In genomic region chr3:71022552-71023335, GRCh38 we compare ENCODE assay signal across 9 cellular contexts.
DNase-seq lines count a peak whose midpoint lies in the region; ATAC-seq and TF ChIP-seq lines count a peak whose summit lies in the region.
"Had no signal": no experiment of that assay in that cellular context is flagged by ENCODE, and none has a peak within 500 bp of the region (broad histone marks: within the 10 kb centered on the region; RNA-seq: fewer than 3 reads in every experiment).

No MANE protein-coding gene starts in this region.

- TF ChIP-seq CTCF in Loucy (conservative IDR thresholded peaks at IDR 0.05; ENCODE audit: low read length) (peak; percentile 58), mucosa of descending colon (IDR thresholded peaks at IDR 0.05) (no peak)

- no peaks in the 10 kb centered on the region for H3F3A ChIP-seq in Loucy (ENCODE audit: low read depth)

- no peaks in the 10 kb centered on the region for H3K9me2 ChIP-seq in Loucy (replicated peaks; ENCODE audit: low read depth, low read length)

- H3K79me2 ChIP-seq in Loucy (ENCODE audit: insufficient read depth, low read length) = peaks cover 30% of the 10 kb centered on the region

- H3K4me2 ChIP-seq in Loucy (ENCODE audit: low read depth, low read length, poor library complexity, severe bottlenecking) = no peak overlapping the region

- intact Hi-C loops in mucosa of descending colon (cut with DNase I, micrococcal nuclease) = no loop called here

- H3K36me3 ChIP-seq in Loucy (ENCODE audit: insufficient read depth, low read length) = peaks cover 15% of the 10 kb centered on the region
- H3K36me3 ChIP-seq in mucosa of descending colon (ENCODE audit: low read depth) = no peaks in the 10 kb centered on the region

- ATAC-seq in mucosa of descending colon (peak; percentile 63), HG03025 (IDR thresholded peaks at IDR 0.05; ENCODE audit: low FRiP score, unreplicated experiment) (no peak)

- no peak overlapping the region for H3K9ac ChIP-seq in Loucy (ENCODE audit: low read depth, low read length, poor library complexity, severe bottlenecking)

- peak overlapping the region; percentile 30 for H3K27ac ChIP-seq in cingulate gyrus (ENCODE audit: low read depth, low read length)

- no peaks in the 10 kb centered on the region for H4K20me1 ChIP-seq in Loucy (ENCODE audit: insufficient read depth, low read length, poor library complexity, severe bottlenecking)

- H3K4me1 ChIP-seq in Loucy (ENCODE audit: insufficient read depth, low read length, poor library complexity, severe bottlenecking) (peaks cover 3% of the 10 kb centered on the region), mucosa of descending colon (ENCODE audit: low read depth) (peaks cover 19% of the 10 kb centered on the region)

- DNase-seq in COLO829 (ENCODE audit: low spot score) = peak; percentile 48
- DNase-seq in mucosa of descending colon = no peak
- DNase-seq in stimulated activated CD8-positive, alpha-beta memory T cell treated with anti-CD3 and anti-CD28 coated beads, Interleukin-4, amount 100 ng/mL, for 48 hours = no peak
- DNase-seq in activated CD4-positive, CD25-positive, alpha-beta regulatory T cell treated with anti-CD3 and anti-CD28 coated beads, Interleukin-2, amount 50 U/mL, for 72 hours = no peak
- no peak for DNase-seq in NCI-H146 treated with DMSO at 0.1 percent for 48 hours (lab: John Stamatoyannopoulos, UW; ENCODE audit: unreplicated experiment)
- DNase-seq: activated CD4-positive, alpha-beta T cell treated with anti-CD3 and anti-CD28 coated beads, Interleukin-2, amount 50 U/mL, for 1 hour had no signal

- no peaks in the 10 kb centered on the region for H3K9me3 ChIP-seq in Loucy (ENCODE audit: insufficient read depth, low read depth, low read length)
- H3K9me3 ChIP-seq in mucosa of descending colon = no peaks in the 10 kb centered on the region

- H3K27me3 ChIP-seq in Loucy (ENCODE audit: insufficient read depth, low read length, poor library complexity, severe bottlenecking) = no peaks in the 10 kb centered on the region

- H3K4me3 ChIP-seq in Loucy (ENCODE audit: low read length, poor library complexity, severe bottlenecking) = no peak overlapping the region
- H3K4me3 ChIP-seq in mucosa of descending colon = no peak overlapping the region

- no peak overlapping the region for H2AFZ ChIP-seq in Loucy (ENCODE audit: low read length)
